In genomic region chr13:31996611-31997010, GRCh38 we compare ENCODE assay signal across 21 cellular contexts.
"Had no signal": no experiment of that assay in that cellular context is flagged by ENCODE, and none has a peak within 500 bp of the region (broad histone marks: within the 10 kb centered on the region; RNA-seq: fewer than 3 reads in every experiment).

No MANE protein-coding gene starts in this region.

- H3K27ac Mint-ChIP-seq: activated naive CD4-positive, alpha-beta T cell treated with anti-CD3 and anti-CD28 coated beads, Interleukin-2, amount 50 U/mL, for 72 hours had no signal

- DNase-seq: activated CD4-positive, alpha-beta T cell treated with anti-CD3 and anti-CD28 coated beads for 1 hour; activated CD4-positive, alpha-beta T cell treated with anti-CD3 and anti-CD28 coated beads, Interleukin-2, amount 50 U/mL, for 48 hours; activated gamma-delta T cell treated with Interleukin-2 at 50 U/mL for 16 hours; adrenal gland; cerebellar nuclear complex; effector CD4-positive, alpha-beta T cell; heart left ventricle; kidney; left lung; midbrain; occipital lobe; posterior cingulate gyrus; stimulated activated CD4-positive, alpha-beta T cell treated with anti-CD3 and anti-CD28 coated beads, Interleukin-4, amount 100 ng/mL, for 1 hour; testis; upper lobe of left lung had no signal

- H3K4me3 Mint-ChIP-seq: nephron had no signal

- H3K4me1 Mint-ChIP-seq: nephron had no signal

- H3K9me3 ChIP-seq: adrenal gland, esophagus muscularis mucosa, gastroesophageal sphincter, heart left ventricle, left lung, right atrium auricular region, testis, upper lobe of left lung had no signal

- H3K27ac ChIP-seq: adrenal gland, esophagus muscularis mucosa, gastroesophageal sphincter, heart left ventricle, left lung, right atrium auricular region, skin epidermis, testis, upper lobe of left lung had no signal

- H3K9me3 Mint-ChIP-seq: activated naive CD4-positive, alpha-beta T cell treated with anti-CD3 and anti-CD28 coated beads, Interleukin-2, amount 50 U/mL, for 72 hours had no signal

- H3K36me3 Mint-ChIP-seq: activated naive CD4-positive, alpha-beta T cell treated with anti-CD3 and anti-CD28 coated beads, Interleukin-2, amount 50 U/mL, for 72 hours had no signal

- H3K36me3 ChIP-seq: adrenal gland, esophagus muscularis mucosa, gastroesophageal sphincter, heart left ventricle, left lung, right atrium auricular region, upper lobe of left lung had no signal

- ATAC-seq: activated naive CD4-positive, alpha-beta T cell treated with anti-CD3 and anti-CD28 coated beads, Interleukin-2, amount 50 U/mL, for 72 hours; gastroesophageal sphincter; heart left ventricle; left lung had no signal

- H3K27me3 ChIP-seq: adrenal gland, esophagus muscularis mucosa, gastroesophageal sphincter, heart left ventricle, left lung, right atrium auricular region, testis, upper lobe of left lung had no signal

- H3K4me3 ChIP-seq: adrenal gland, esophagus muscularis mucosa, gastroesophageal sphincter, heart left ventricle, left lung, right atrium auricular region, skin epidermis, testis, upper lobe of left lung had no signal
